In the genomic region with DNA sequence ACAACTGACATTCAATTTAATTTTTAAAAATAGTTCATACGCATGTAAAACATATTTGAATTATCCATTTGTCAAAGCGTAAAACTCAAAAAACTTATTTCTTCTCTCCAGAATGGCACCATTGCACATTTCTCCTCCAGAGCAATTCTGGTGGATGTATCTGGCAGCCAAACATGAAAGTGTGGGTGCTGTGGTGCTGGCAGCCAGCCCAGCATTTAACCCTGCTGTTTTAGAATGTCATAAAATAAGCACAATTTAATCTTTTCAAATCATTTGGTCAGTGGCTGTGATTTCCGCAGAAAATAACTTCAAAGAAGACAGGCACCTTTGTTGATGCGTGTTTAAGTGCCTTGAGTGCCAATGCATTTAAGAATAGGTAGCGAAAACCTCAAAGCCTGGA, we compare ENCODE assay signal across 26 cellular contexts.
"Had no signal": no experiment of that assay in that cellular context is flagged by ENCODE, and none has a peak within 500 bp of the region (broad histone marks: within the 10 kb centered on the region; RNA-seq: fewer than 3 reads in every experiment).

No MANE protein-coding gene starts in this region.

- H2AFZ ChIP-seq: PC-9 had no signal

- H3K4me2 ChIP-seq: PC-9 had no signal

- H3K27me3 ChIP-seq: ascending aorta, body of pancreas, breast epithelium, MG63 had no signal

- H3K9me3 ChIP-seq: ascending aorta, body of pancreas, breast epithelium, MG63 had no signal

- H3K4me3 ChIP-seq: ascending aorta, body of pancreas, breast epithelium, K562, MG63, PC-9 had no signal

- DNase-seq: activated CD4-positive, alpha-beta T cell treated with anti-CD3 and anti-CD28 coated beads, Interleukin-2, amount 10 ng/mL, durations not matched to agents 24 days and 14 days; activated CD4-positive, alpha-beta T cell treated with anti-CD3 and anti-CD28 coated beads, Interleukin-2, amount 50 U/mL, for 4 hours; activated CD8-positive, alpha-beta T cell treated with anti-CD3 and anti-CD28 coated beads for 36 hours; activated gamma-delta T cell; activated naive CD4-positive, alpha-beta T cell treated with Interleukin-2 at 50 U/mL for 16 hours; activated naive CD8-positive, alpha-beta T cell treated with anti-CD3 and anti-CD28 coated beads, Interleukin-2, amount 10 ng/mL, durations not matched to agents 7 days and 5 days; activated T-cell treated with anti-CD3 and anti-CD28 coated beads, Interleukin-2, amount 50 U/mL, for 1 hour; activated T-cell treated with anti-CD3 and anti-CD28 coated beads, Interleukin-2, amount 50 U/mL, for 72 hours; body of pancreas; MG63; NCI-H1048; NCI-H1105 treated with DMSO at 0.1 percent for 48 hours; NCI-H1436; NCI-H1694; NCI-H1930; NCI-H2107; NCI-H345; NCI-H524 treated with DMSO at 0.1 percent for 48 hours; PC-9; SIG-M5; SW 1271; T1000 had no signal

- H3K4me1 ChIP-seq: ascending aorta, body of pancreas, breast epithelium had no signal

- H3K36me3 ChIP-seq: ascending aorta, breast epithelium, MG63 had no signal

- H3K27ac ChIP-seq: ascending aorta, body of pancreas, breast epithelium, PC-9, RWPE1 had no signal
